Comparison of ENCODE assay signal across 1 cellular context in genomic region chr17:64667807-64668721, GRCh38.
A peak's percentile ranks its signal among the peaks of the same experiment; 100 is the strongest.
TF ChIP-seq lines count a peak whose summit lies in the region.

No MANE protein-coding gene starts in this region.

TF ChIP-seq in A549, 52 proteins besides CTCF, POLR2A, EP300 and RAD21 (continued from another document):
- TF ChIP-seq ESRRA (IDR thresholded peaks at IDR 0.05; ENCODE audit: borderline replicate concordance, low read length) (peak; percentile 39; the same call in 1 of the 2 replicates), HOXB13 (CRISPR knock-in tag; IDR thresholded peaks at IDR 0.05; ENCODE audit: low read depth) (0 out of 2 replicates have a peak, but pooled peaks have one; percentile 13), CHD4 (IDR thresholded peaks at IDR 0.05; ENCODE audit: borderline replicate concordance) (peak; percentile 73; the same call in 1 of the 2 replicates)
